ENCODE assay signal across 11 cellular contexts in genomic region chr5:87686975-87687374, GRCh38.
DNase-seq lines count a peak whose midpoint lies in the region; ATAC-seq and TF ChIP-seq lines count a peak whose summit lies in the region.
"Had no signal": no experiment of that assay in that cellular context is flagged by ENCODE, and none has a peak within 500 bp of the region (broad histone marks: within the 10 kb centered on the region; RNA-seq: fewer than 3 reads in every experiment).

No MANE protein-coding gene starts in this region.

- H3K4me1 Mint-ChIP-seq in activated T-helper 17 cell treated with anti-CD3 and anti-CD28 coated beads, Interleukin-2, amount 50 U/mL, for 72 hours: peaks cover 4% of the 10 kb centered on the region

- H3K9me3 Mint-ChIP-seq in activated T-helper 17 cell treated with anti-CD3 and anti-CD28 coated beads, Interleukin-2, amount 50 U/mL, for 72 hours: peaks cover 5% of the 10 kb centered on the region

- no peaks in the 10 kb centered on the region for H3K27me3 ChIP-seq in right cardiac atrium (ENCODE audit: control insufficient read depth, insufficient read depth)

- no peak overlapping the region for H3K4me3 Mint-ChIP-seq in activated T-helper 17 cell treated with anti-CD3 and anti-CD28 coated beads, Interleukin-2, amount 50 U/mL, for 72 hours
- H3K4me3 Mint-ChIP-seq: natural killer cell treated with Interleukin-12 subunit alpha and Interleukin-12 subunit beta and Interleukin-15 and Interleukin-18, amount 100 ng/mL, for 72 hours had no signal

- no peaks in the 10 kb centered on the region for H3K9me3 ChIP-seq in right cardiac atrium (ENCODE audit: control insufficient read depth, low read length)

- ATAC-seq in GM19043 (IDR thresholded peaks at IDR 0.05; ENCODE audit: low read depth, unreplicated experiment) (peak; percentile 78), HG02623 (IDR thresholded peaks at IDR 0.05; ENCODE audit: unreplicated experiment) (peak; percentile 83), HG03442 (IDR thresholded peaks at IDR 0.05; ENCODE audit: unreplicated experiment) (peak; percentile 75), right cardiac atrium (no peak)
- peak; percentile 37 for ATAC-seq in activated T-helper 17 cell treated with anti-CD3 and anti-CD28 coated beads, Interleukin-2, amount 50 U/mL, for 72 hours (replicated peaks)
- ATAC-seq: natural killer cell treated with Interleukin-12 subunit alpha and Interleukin-12 subunit beta and Interleukin-15 and Interleukin-18, amount 100 ng/mL, for 72 hours had no signal

- in situ Hi-C loops in GM13976 (cut with MboI; ENCODE audit: low sequenced_read_pairs, unreplicated experiment) (no loop called here), GM13977 (cut with MboI; ENCODE audit: low pct_unique_long_range_greater_than_20kb, low sequenced_read_pairs, unreplicated experiment) (no loop called here)

- DNase-seq in right cardiac atrium (no peak), GM13976 (ENCODE audit: low spot score) (no peak), GM13977 (ENCODE audit: low spot score) (no peak)
- DNase-seq: cerebellar nuclear complex; NCI-H2029 treated with DMSO at 0.1 percent for 48 hours; stimulated activated CD4-positive, alpha-beta T cell treated with anti-CD3 and anti-CD28 coated beads, Interleukin-12 subunit alpha, Interleukin-12 subunit beta, amount 100 ng/mL, for 4 hours had no signal

- intact Hi-C loops in right cardiac atrium (cut with DNase I): no loop called here

- no peaks in the 10 kb centered on the region for H3K4me1 ChIP-seq in right cardiac atrium (ENCODE audit: control insufficient read depth, insufficient read depth, low read length)

- no peaks in the 10 kb centered on the region for H3K36me3 Mint-ChIP-seq in activated T-helper 17 cell treated with anti-CD3 and anti-CD28 coated beads, Interleukin-2, amount 50 U/mL, for 72 hours (ENCODE audit: low read depth)
- H3K36me3 Mint-ChIP-seq: natural killer cell treated with Interleukin-12 subunit alpha and Interleukin-12 subunit beta and Interleukin-15 and Interleukin-18, amount 100 ng/mL, for 72 hours had no signal

- no peak overlapping the region for H3K27ac Mint-ChIP-seq in activated T-helper 17 cell treated with anti-CD3 and anti-CD28 coated beads, Interleukin-2, amount 50 U/mL, for 72 hours
- H3K27ac Mint-ChIP-seq: natural killer cell treated with Interleukin-12 subunit alpha and Interleukin-12 subunit beta and Interleukin-15 and Interleukin-18, amount 100 ng/mL, for 72 hours had no signal

- no peaks in the 10 kb centered on the region for H3K27me3 Mint-ChIP-seq in activated T-helper 17 cell treated with anti-CD3 and anti-CD28 coated beads, Interleukin-2, amount 50 U/mL, for 72 hours
- H3K27me3 Mint-ChIP-seq: natural killer cell treated with Interleukin-12 subunit alpha and Interleukin-12 subunit beta and Interleukin-15 and Interleukin-18, amount 100 ng/mL, for 72 hours had no signal

- TF ChIP-seq CTCF in GM13976 (IDR thresholded peaks at IDR 0.05; ENCODE audit: borderline replicate concordance, control extremely low read depth, extremely low read depth, insufficient read depth, missing control alignments) (no peak), GM13977 (IDR thresholded peaks at IDR 0.05; ENCODE audit: extremely low read depth, insufficient read depth, missing control alignments) (no peak)

- WGBS in right cardiac atrium: 66% methylated on average over 1 of the region's 1 CpG

- H3K27ac ChIP-seq in right cardiac atrium (ENCODE audit: low read length): no peak overlapping the region

- H3K4me3 ChIP-seq in right cardiac atrium (ENCODE audit: low read length): no peak overlapping the region

Comparison
In these comparisons a context has a peak if more than half of its experiments do, and no peak if none do; other contexts are left out.
1. ATAC-seq: peak in GM19043 (single experiment), HG02623 (single experiment), HG03442 (single experiment) and activated T-helper 17 cell treated with anti-CD3 and anti-CD28 coated beads, Interleukin-2, amount 50 U/mL, for 72 hours (single experiment); none in right cardiac atrium (0 of 2).